In the genomic region with DNA sequence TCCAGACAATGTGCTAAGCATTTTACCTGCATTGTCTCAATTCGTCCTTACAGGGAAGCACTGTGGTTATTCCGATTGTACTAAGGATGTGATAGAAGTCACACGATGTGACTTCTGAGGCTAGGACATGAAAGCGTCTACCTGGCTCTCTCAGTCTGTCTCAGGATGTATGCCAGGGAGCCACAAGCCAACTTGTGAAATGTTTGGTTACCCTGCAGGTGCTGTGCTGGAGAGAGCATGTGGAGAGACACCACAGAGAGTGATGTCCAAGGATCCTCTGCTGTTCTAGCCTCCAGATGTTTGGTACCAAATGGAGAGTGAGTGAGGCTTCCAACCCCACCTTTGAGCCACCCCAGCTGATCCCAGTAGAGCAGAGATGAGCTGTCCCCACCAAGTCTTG, we compare ENCODE assay signal across 26 cellular contexts.
DNase-seq lines count a peak whose midpoint lies in the region; ATAC-seq, FAIRE-seq and TF ChIP-seq lines count a peak whose summit lies in the region.
"Had no signal": no experiment of that assay in that cellular context is flagged by ENCODE, and none has a peak within 500 bp of the region (broad histone marks: within the 10 kb centered on the region; RNA-seq: fewer than 3 reads in every experiment).

No MANE protein-coding gene starts in this region.

- H3K4me1 ChIP-seq in SK-N-SH (ENCODE audit: control insufficient read depth in 1 of 2, insufficient read depth in 2 of 2, low read depth in 1 of 2, low read length in 1 of 2) = peaks cover 0 to 4% of the 10 kb centered on the region in 2 experiments; a peak in 1 of 4 replicates
- peaks cover 48% of the 10 kb centered on the region for H3K4me1 ChIP-seq in A549
- H3K4me1 ChIP-seq in PC-9 (replicated peaks; ENCODE audit: insufficient read depth) = peaks cover 25% of the 10 kb centered on the region
- peaks cover 0 to 18% of the 10 kb centered on the region in 2 donors for H3K4me1 ChIP-seq in right atrium auricular region

- no peak for TF ChIP-seq POLR2A in A549 (IDR thresholded peaks at IDR 0.05; ENCODE audit: low read length)

- H3K27ac ChIP-seq in SK-N-SH (ENCODE audit: low read depth in 2 of 2, low read length in 1 of 2) (peak overlapping the region in 1 of 2 experiments; percentile 75; a peak in 2 of 4 replicates), A549 (peak overlapping the region; percentile 57 to 78), PC-9 (no peak overlapping the region), right atrium auricular region (peak overlapping the region; percentile 74 to 90)
- H3K27ac ChIP-seq: 22Rv1, HL-60 had no signal

- H3K79me2 ChIP-seq in SK-N-SH (ENCODE audit: insufficient read depth) (no peaks in the 10 kb centered on the region), PC-9 (ENCODE audit: low read depth) (no peaks in the 10 kb centered on the region)

- ATAC-seq in SK-N-SH treated with all-trans-retinoic acid at 6 μM for 48 hours (no peak), A549 (peak; percentile 11 to 14; a peak in 3 of 6 replicates), GM18867 (IDR thresholded peaks at IDR 0.05; ENCODE audit: unreplicated experiment) (no peak)
- ATAC-seq: CD8-positive, alpha-beta T cell; HepG2 had no signal

- DNase-seq in SK-N-SH (no peak), A549 (ENCODE audit: low read depth in 1 of 2, low spot score in 1 of 2) (no peak), PC-9 (no peak), right atrium auricular region (ENCODE audit: low spot score) (no peak), NOMO-1 (lab: John Stamatoyannopoulos, UW; ENCODE audit: unreplicated experiment in 2 of 2) (no peak)
- no peak for DNase-seq in activated CD4-positive, alpha-beta T cell treated with anti-CD3 and anti-CD28 coated beads, Interleukin-2, amount 10 ng/mL, durations not matched to agents 24 days and 14 days
- DNase-seq: AML-193; CD8-positive, alpha-beta T cell; DND-41; H7; KG1; NCI-H1092 treated with DMSO at 0.1 percent for 48 hours; NCI-H1436 treated with DMSO at 0.1 percent for 48 hours; NCI-H1930; NCI-H2227 treated with DMSO at 0.1 percent for 48 hours; NCI-H510A; NCI-H748 treated with DMSO at 0.1 percent for 48 hours; OCI-M1; RPMI8226; SIG-M5 had no signal

- TF ChIP-seq EP300 in SK-N-SH (IDR thresholded peaks at IDR 0.05; ENCODE audit: borderline replicate concordance in 1 of 2, low read depth in 1 of 2, low read length in 1 of 2) = no peak
- no peak for TF ChIP-seq EP300 in A549 (IDR thresholded peaks at IDR 0.05)

- POLR2A ChIA-PET in SK-N-SH (lab: Yijun Ruan, JAX) = no interaction called here
- POLR2A ChIA-PET in A549 (lab: Yijun Ruan, JAX) = interaction anchor here (0.6 kb wide), 1 partner anchor 466 kb away, joined by 4 read pairs; a partner anchor contains a TSS
- POLR2A ChIA-PET in PC-9 (lab: Charles Lee; ENCODE audit: unreplicated experiment) = interaction anchor here (0.6 to 0.7 kb wide), 2 partner anchors 55 to 118 kb away, joined by 4 to 6 read pairs; no protein-coding TSS in a partner anchor

- no peak for TF ChIP-seq RAD21 in SK-N-SH (IDR thresholded peaks at IDR 0.05; ENCODE audit: low read length)
- no peak for TF ChIP-seq RAD21 in A549 (conservative IDR thresholded peaks at IDR 0.05 in 1 of 2, IDR thresholded peaks at IDR 0.05 in 1 of 2)

- peak overlapping the region; percentile 57; the same call in 1 of the 2 replicates for H3K4me2 ChIP-seq in SK-N-SH
- H3K4me2 ChIP-seq in A549 = peak overlapping the region; percentile 61
- peak overlapping the region; percentile 8; the same call in 1 of the 2 replicates for H3K4me2 ChIP-seq in PC-9

- H3K27me3 ChIP-seq in SK-N-SH (ENCODE audit: insufficient read depth) (no peaks in the 10 kb centered on the region), PC-9 (ENCODE audit: insufficient read depth, low read depth) (no peaks in the 10 kb centered on the region), right atrium auricular region (no peaks in the 10 kb centered on the region)

- H3K4me3 ChIP-seq in SK-N-SH (ENCODE audit: low read depth in 2 of 2, low read length in 1 of 2) (no peak overlapping the region), A549 (no peak overlapping the region), PC-9 (no peak overlapping the region), right atrium auricular region (no peak overlapping the region)

- H3K9me2 ChIP-seq in SK-N-SH (no peaks in the 10 kb centered on the region), PC-9 (ENCODE audit: insufficient read depth) (no peaks in the 10 kb centered on the region)

- H2AFZ ChIP-seq in SK-N-SH (ENCODE audit: low read depth) (no peak overlapping the region), PC-9 (no peak overlapping the region)

- H3K9me3 ChIP-seq in SK-N-SH (no peaks in the 10 kb centered on the region), A549 (no peaks in the 10 kb centered on the region), PC-9 (ENCODE audit: insufficient read depth, low read depth) (no peaks in the 10 kb centered on the region), right atrium auricular region (no peaks in the 10 kb centered on the region)

- 95% methylated on average over 4 of the region's 4 CpGs for WGBS in SK-N-SH (ENCODE audit: low lambda C conversion rate)
- WGBS in A549 (ENCODE audit: missing lambda C conversion rate) = 78% methylated on average over 4 of the region's 4 CpGs

- CTCF ChIA-PET in SK-N-SH (lab: Yijun Ruan, JAX) = interaction anchor here (0.7 kb wide), 1 partner anchor 537 kb away, joined by 4 read pairs; no protein-coding TSS in a partner anchor
- CTCF ChIA-PET in A549 (lab: Yijun Ruan, JAX) = interaction anchor here (0.6 to 13.1 kb wide), 7 partner anchors 7 to 536 kb away, joined by 3 to 220 read pairs (median 13); a partner anchor contains a TSS
- CTCF ChIA-PET in PC-9 (lab: Charles Lee) = no interaction called here

- TSS peak; percentile 65 for BruUV-seq in PC-9 (replicated peaks; lab: Mats Ljungman, UMichigan)

- H3K27ac Mint-ChIP-seq in activated CD4-positive, alpha-beta T cell treated with anti-CD3 and anti-CD28 coated beads, Interleukin-2, amount 10 ng/mL, durations not matched to agents 24 days and 14 days = no peak overlapping the region
- H3K27ac Mint-ChIP-seq: CD8-positive, alpha-beta T cell had no signal

- no peak overlapping the region for H3K4me3 Mint-ChIP-seq in activated CD4-positive, alpha-beta T cell treated with anti-CD3 and anti-CD28 coated beads, Interleukin-2, amount 10 ng/mL, durations not matched to agents 24 days and 14 days
- H3K4me3 Mint-ChIP-seq: CD8-positive, alpha-beta T cell had no signal

- H3K4me1 Mint-ChIP-seq in activated CD4-positive, alpha-beta T cell treated with anti-CD3 and anti-CD28 coated beads, Interleukin-2, amount 10 ng/mL, durations not matched to agents 24 days and 14 days = peaks cover 2% of the 10 kb centered on the region

- H4K20me1 ChIP-seq in SK-N-SH (ENCODE audit: insufficient read depth) (no peaks in the 10 kb centered on the region), PC-9 (ENCODE audit: insufficient read depth) (no peaks in the 10 kb centered on the region)

- no peak overlapping the region for H3K9ac ChIP-seq in SK-N-SH

- intact Hi-C loops in PC-9 (cut with micrococcal nuclease; ENCODE audit: unreplicated experiment) = no loop called here
- intact Hi-C loops in activated CD4-positive, alpha-beta T cell treated with anti-CD3 and anti-CD28 coated beads, Interleukin-2, amount 10 ng/mL, durations not matched to agents 24 days and 14 days (cut with micrococcal nuclease) = no loop called here

- no peaks in the 10 kb centered on the region for H3K36me3 Mint-ChIP-seq in activated CD4-positive, alpha-beta T cell treated with anti-CD3 and anti-CD28 coated beads, Interleukin-2, amount 10 ng/mL, durations not matched to agents 24 days and 14 days (ENCODE audit: low read depth)
- H3K36me3 Mint-ChIP-seq: CD8-positive, alpha-beta T cell had no signal

- H3F3A ChIP-seq in SK-N-SH (replicated peaks; ENCODE audit: insufficient read depth) = peaks cover 12% of the 10 kb centered on the region
- H3F3A ChIP-seq in PC-9 (ENCODE audit: insufficient read depth, low read depth) = peaks cover 8% of the 10 kb centered on the region

- no peak for FAIRE-seq in A549 (lab: Jason Lieb, UNC)
- FAIRE-seq: GM12891, HepG2 had no signal

- H3K36me3 ChIP-seq in SK-N-SH (replicated peaks in 1 of 2; ENCODE audit: control insufficient read depth in 1 of 2, insufficient read depth in 2 of 2, low read length in 1 of 2) = no peaks in the 10 kb centered on the region
- no peaks in the 10 kb centered on the region for H3K36me3 ChIP-seq in PC-9 (ENCODE audit: low read depth)
- no peaks in the 10 kb centered on the region for H3K36me3 ChIP-seq in right atrium auricular region

- H3K27me3 Mint-ChIP-seq in activated CD4-positive, alpha-beta T cell treated with anti-CD3 and anti-CD28 coated beads, Interleukin-2, amount 10 ng/mL, durations not matched to agents 24 days and 14 days = peaks cover 72% of the 10 kb centered on the region

- TF ChIP-seq CTCF in SK-N-SH (IDR thresholded peaks at IDR 0.05) = no peak
- TF ChIP-seq CTCF in A549 (IDR thresholded peaks at IDR 0.05) = no peak
- TF ChIP-seq CTCF in PC-9 (conservative IDR thresholded peaks at IDR 0.05) = no peak
- TF ChIP-seq CTCF in right atrium auricular region (IDR thresholded peaks at IDR 0.05) = no peak

- H3K9me3 Mint-ChIP-seq in activated CD4-positive, alpha-beta T cell treated with anti-CD3 and anti-CD28 coated beads, Interleukin-2, amount 10 ng/mL, durations not matched to agents 24 days and 14 days = peaks cover 4% of the 10 kb centered on the region
- H3K9me3 Mint-ChIP-seq: CD8-positive, alpha-beta T cell had no signal

TF ChIP-seq in SK-N-SH, 30 proteins besides CTCF, POLR2A, EP300 and RAD21 (continues in another document):
- TF ChIP-seq CHD2 (IDR thresholded peaks at IDR 0.05; ENCODE audit: low read length, partially characterized antibody) = no peak
- TF ChIP-seq ELF1 (IDR thresholded peaks at IDR 0.05) = no peak
- TF ChIP-seq FOSL2 (IDR thresholded peaks at IDR 0.05; ENCODE audit: borderline replicate concordance, low read depth) = no peak
- TF ChIP-seq JUND (IDR thresholded peaks at IDR 0.05) = no peak

TF ChIP-seq in SK-N-SH treated with all-trans-retinoic acid at 6 μM for 48 hours, 23 proteins besides CTCF, POLR2A, EP300 and RAD21 (continues in another document):
- TF ChIP-seq ZFP3 (CRISPR knock-in tag; IDR thresholded peaks at IDR 0.05) = no peak
- no peak for TF ChIP-seq ZFP30 (CRISPR knock-in tag; IDR thresholded peaks at IDR 0.05)
- no peak for TF ChIP-seq ARNTL (CRISPR knock-in tag; IDR thresholded peaks at IDR 0.05; ENCODE audit: borderline replicate concordance, low read depth)
- TF ChIP-seq TOX (CRISPR knock-in tag; IDR thresholded peaks at IDR 0.05; ENCODE audit: borderline replicate concordance) = no peak

TF ChIP-seq in A549, 52 proteins besides CTCF, POLR2A, EP300 and RAD21 (continues in another document):
- TF ChIP-seq NFE2L2 (conservative IDR thresholded peaks at IDR 0.05; ENCODE audit: low read length) (no peak), MAFK (IDR thresholded peaks at IDR 0.05; ENCODE audit: partially characterized antibody) (no peak), BHLHE40 (IDR thresholded peaks at IDR 0.05; ENCODE audit: low read depth, low read length) (no peak)

Comparison
In these comparisons a context has a peak if more than half of its experiments do, and no peak if none do; other contexts are left out.
1. H3K4me2 ChIP-seq: peak in every context shown above with its lines; median percentile 61 in A549; 57 in SK-N-SH; 8 in PC-9.
2. ATAC-seq: peak in A549 (2 of 2); none in SK-N-SH treated with all-trans-retinoic acid at 6 μM for 48 hours (single experiment) and GM18867 (single experiment).